ENCODE assay signal across 12 cellular contexts in genomic region chr13:38687246-38688229, GRCh38. TPM values are rescaled to one million over a fixed set of nuclear protein-coding genes. Genes with fewer than 3 reads are reported as not detected.
A peak's percentile ranks its signal among the peaks of the same experiment; 100 is the strongest.
DNase-seq lines count a peak whose midpoint lies in the region; ATAC-seq and TF ChIP-seq lines count a peak whose summit lies in the region.
"Had no signal": no experiment of that assay in that cellular context is flagged by ENCODE, and none has a peak within 500 bp of the region (broad histone marks: within the 10 kb centered on the region; RNA-seq: fewer than 3 reads in every experiment).

No MANE protein-coding gene starts in this region.

- TF ChIP-seq CTCF in colonic mucosa (IDR thresholded peaks at IDR 0.05), result no peak
- TF ChIP-seq CTCF in liver (IDR thresholded peaks at IDR 0.05; ENCODE audit: low read depth, low read length, missing input control), result no peak
- TF ChIP-seq CTCF in tibial nerve (IDR thresholded peaks at IDR 0.05), result no peak

- intact Hi-C loops in colonic mucosa (cut with DNase I), result no loop called here

- no peak for TF ChIP-seq POLR2A in tibial nerve (IDR thresholded peaks at IDR 0.05)

- no peak for TF ChIP-seq RAD21 in liver (IDR thresholded peaks at IDR 0.05)

- H3K27me3 ChIP-seq in colonic mucosa, result no peaks in the 10 kb centered on the region
- H3K27me3 ChIP-seq in liver (ENCODE audit: control insufficient read depth in 4 of 4, insufficient read depth in 4 of 4, low read length in 3 of 4), result peaks cover 0 to 4% (median 1%) of the 10 kb centered on the region in 4 donors
- peaks cover 0 to 15% of the 10 kb centered on the region in 2 donors for H3K27me3 ChIP-seq in tibial nerve

- H3K36me3 ChIP-seq in colonic mucosa (no peaks in the 10 kb centered on the region), liver (ENCODE audit: control insufficient read depth in 4 of 4, insufficient read depth in 3 of 4, low read depth in 1 of 4, low read length in 3 of 4) (no peaks in the 10 kb centered on the region), tibial nerve (peaks cover 0 to 27% (median 0%) of the 10 kb centered on the region in 3 donors)
- H3K36me3 ChIP-seq: SJSA1 had no signal

- no peak for TF ChIP-seq EP300 in tibial nerve (IDR thresholded peaks at IDR 0.05)

- H3K9ac ChIP-seq in colonic mucosa (ENCODE audit: low read depth in 2 of 2, low read length in 2 of 2) (no peak overlapping the region), liver (ENCODE audit: low read depth in 1 of 2, low read length in 2 of 2) (no peak overlapping the region)

- DNase-seq in activated CD8-positive, alpha-beta memory T cell treated with anti-CD3 and anti-CD28 coated beads, Interleukin-2, amount 50 U/mL, for 48 hours, result peak; percentile 50
- DNase-seq in activated CD8-positive, alpha-beta memory T cell treated with anti-CD3 and anti-CD28 coated beads, Interleukin-2, amount 50 U/mL, for 4 hours, result no peak
- DNase-seq in colonic mucosa (no peak), tibial nerve (ENCODE audit: low spot score in 2 of 2) (no peak), NCI-H82 treated with DMSO at 0.1 percent for 48 hours (lab: John Stamatoyannopoulos, UW; ENCODE audit: unreplicated experiment) (no peak)
- DNase-seq in stimulated activated CD4-positive, alpha-beta T cell treated with anti-CD3 and anti-CD28 coated beads, Interleukin-4, amount 100 ng/mL, for 24 hours, result no peak

- WGBS in liver, result 3% methylated on average over 80 of the region's 80 CpGs
- 2 to 9% methylated on average over 21 to 37 of the region's 80 CpGs for WGBS in tibial nerve, 2 donors

- H3K27ac ChIP-seq in colonic mucosa (no peak overlapping the region), liver (ENCODE audit: low read depth in 1 of 2, low read length in 2 of 2) (no peak overlapping the region), tibial nerve (peak overlapping the region in 2 of 4 donors; percentile 42 to 71)
- H3K27ac ChIP-seq: C4-2B, SJSA1 had no signal

- peak overlapping the region; percentile 53 for H3K4me3 ChIP-seq in colonic mucosa
- H3K4me3 ChIP-seq in liver (ENCODE audit: low read depth in 1 of 3, low read length in 3 of 3), result peak overlapping the region; percentile 20 to 61 (median 55)
- H3K4me3 ChIP-seq in tibial nerve, result peak overlapping the region; percentile 40 to 59 (median 44)
- H3K4me3 ChIP-seq: SJSA1 had no signal

- ATAC-seq in GM21723 (IDR thresholded peaks at IDR 0.05; ENCODE audit: unreplicated experiment), result no peak
- ATAC-seq: HCT116 had no signal

- H3K9me3 ChIP-seq in colonic mucosa, result no peaks in the 10 kb centered on the region
- H3K9me3 ChIP-seq in liver (ENCODE audit: control insufficient read depth in 4 of 4, low read length in 3 of 4), result no peaks in the 10 kb centered on the region
- H3K9me3 ChIP-seq in tibial nerve, result no peaks in the 10 kb centered on the region
- H3K9me3 ChIP-seq: SJSA1 had no signal

- H3K4me1 ChIP-seq in colonic mucosa (no peaks in the 10 kb centered on the region), liver (ENCODE audit: control insufficient read depth in 4 of 4, insufficient read depth in 4 of 4, low read length in 3 of 4) (peaks cover 3 to 29% (median 25%) of the 10 kb centered on the region in 4 donors), tibial nerve (peaks cover 0 to 26% (median 0%) of the 10 kb centered on the region in 4 donors)
- H3K4me1 ChIP-seq: SJSA1 had no signal

TF ChIP-seq in liver, 16 proteins besides CTCF, POLR2A, EP300 and RAD21:
- TF ChIP-seq RXRA (IDR thresholded peaks at IDR 0.05) (no peak), MAX (IDR thresholded peaks at IDR 0.05) (no peak), ZBTB33 (IDR thresholded peaks at IDR 0.05) (no peak), FOXA1 (IDR thresholded peaks at IDR 0.05) (no peak), HNF4G (IDR thresholded peaks at IDR 0.05) (no peak), NR2F2 (IDR thresholded peaks at IDR 0.05) (no peak), FOXA2 (IDR thresholded peaks at IDR 0.05) (no peak), REST (IDR thresholded peaks at IDR 0.05) (no peak), YY1 (IDR thresholded peaks at IDR 0.05) (no peak), TAF1 (conservative IDR thresholded peaks at IDR 0.05) (no peak), JUND (IDR thresholded peaks at IDR 0.05) (no peak)

RNA-seq across cellular contexts. Expression of gene FREM2, which starts 0.7 kb away (rescaled TPM):
- total RNA-seq in colonic mucosa (1 to 10 TPM in 1 of 2 donors, under 1 TPM in 1; 0.86 to 1.1 TPM), liver (1 to 10 TPM in 1 of 2 donors, under 1 TPM in 1; 0.42 to 1.7 TPM), tibial nerve (10 to 100 TPM; 10.8 to 18.0 (median 12.7) TPM)
- under 1 TPM; 0.17 to 0.32 TPM for polyA plus RNA-seq in liver
- total RNA-seq: dermis microvascular lymphatic vessel endothelial cell, SJSA1 had no signal

Comparison
In these comparisons a context has a peak if more than half of its experiments do, and no peak if none do; other contexts are left out.
1. RNA of gene FREM2, which starts 0.7 kb away (total RNA-seq): 10.8 to 18.0 TPM in tibial nerve; 0.42 to 1.7 TPM in liver and 0.86 to 1.1 TPM in colonic mucosa; every median in the first group is over 4 times any median in the second.
2. Peak in every context shown above with its lines, with median percentiles within 50 percentile points of each other: H3K4me3 ChIP-seq.